1 cellular context compared by ENCODE assay signal in genomic region chr1:240496941-240497340, GRCh38.
TF ChIP-seq lines count a peak whose summit lies in the region.

No MANE protein-coding gene starts in this region.

TF ChIP-seq in IMR-90, 13 proteins besides CTCF, POLR2A, EP300 and RAD21 (continued from another document):
- no peak for TF ChIP-seq SMC3 (IDR thresholded peaks at IDR 0.05; ENCODE audit: low read depth, low read length)
- no peak for TF ChIP-seq MAZ (IDR thresholded peaks at IDR 0.05; ENCODE audit: borderline replicate concordance, low read depth, low read length)
- TF ChIP-seq FOS (IDR thresholded peaks at IDR 0.05; ENCODE audit: low read depth, low read length): no peak
- no peak for TF ChIP-seq USF2 (IDR thresholded peaks at IDR 0.05; ENCODE audit: low read depth, low read length)
- no peak for TF ChIP-seq RCOR1 (IDR thresholded peaks at IDR 0.05; ENCODE audit: insufficient replicate concordance, low read length)
- TF ChIP-seq MXI1 (IDR thresholded peaks at IDR 0.05; ENCODE audit: borderline replicate concordance, low read depth, low read length): no peak
- TF ChIP-seq MAFK (IDR thresholded peaks at IDR 0.05; ENCODE audit: low read depth, low read length): no peak
